Comparison of ENCODE assay signal across 2 cellular contexts in the genomic region with DNA sequence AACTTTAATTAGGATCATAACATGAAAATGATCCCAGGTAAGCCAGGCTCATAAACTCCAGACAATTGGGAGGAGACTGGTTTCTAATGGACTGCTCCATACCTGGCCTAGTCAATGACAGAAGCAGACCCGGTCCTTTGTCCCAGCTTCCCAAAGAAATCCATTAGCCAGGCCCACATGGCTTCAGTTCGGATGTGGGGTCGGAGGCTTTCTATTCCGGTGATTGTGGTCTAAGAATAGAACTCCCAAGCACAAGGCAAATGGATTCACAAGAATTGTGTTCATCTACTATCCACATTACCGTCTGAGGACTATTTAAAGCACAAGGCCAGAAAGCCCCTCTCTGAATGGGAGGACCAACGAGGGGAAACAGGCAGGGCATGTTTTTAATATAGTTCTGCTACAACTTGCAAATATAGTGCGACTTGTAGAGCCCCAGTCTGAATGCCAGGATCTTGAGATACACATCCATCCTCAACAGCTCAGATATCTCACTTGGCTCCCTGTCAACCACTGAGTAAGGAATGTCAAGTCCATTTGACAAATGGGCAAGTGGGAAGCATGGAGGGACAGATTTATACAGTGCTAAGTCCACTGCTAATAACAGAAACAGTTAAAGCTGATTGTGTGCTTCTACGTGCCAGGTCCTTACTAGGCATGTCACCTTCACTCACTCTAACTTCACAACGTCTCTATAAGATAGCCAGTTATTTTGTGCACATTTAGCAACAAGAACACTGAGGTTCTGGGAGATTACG. TPM values are rescaled to one million over a fixed set of nuclear protein-coding genes. Genes with fewer than 3 reads are reported as not detected.
"Had no signal": no experiment of that assay in that cellular context is flagged by ENCODE, and none has a peak within 500 bp of the region (broad histone marks: within the 10 kb centered on the region; RNA-seq: fewer than 3 reads in every experiment).

No MANE protein-coding gene starts in this region.

RNA-seq across cellular contexts. Expression of a gene that starts 43.6 kb away (rescaled TPM):
- total RNA-seq: thoracic aorta had no signal
- polyA plus RNA-seq: naive thymus-derived CD4-positive, alpha-beta T cell had no signal
